In the genomic region with DNA sequence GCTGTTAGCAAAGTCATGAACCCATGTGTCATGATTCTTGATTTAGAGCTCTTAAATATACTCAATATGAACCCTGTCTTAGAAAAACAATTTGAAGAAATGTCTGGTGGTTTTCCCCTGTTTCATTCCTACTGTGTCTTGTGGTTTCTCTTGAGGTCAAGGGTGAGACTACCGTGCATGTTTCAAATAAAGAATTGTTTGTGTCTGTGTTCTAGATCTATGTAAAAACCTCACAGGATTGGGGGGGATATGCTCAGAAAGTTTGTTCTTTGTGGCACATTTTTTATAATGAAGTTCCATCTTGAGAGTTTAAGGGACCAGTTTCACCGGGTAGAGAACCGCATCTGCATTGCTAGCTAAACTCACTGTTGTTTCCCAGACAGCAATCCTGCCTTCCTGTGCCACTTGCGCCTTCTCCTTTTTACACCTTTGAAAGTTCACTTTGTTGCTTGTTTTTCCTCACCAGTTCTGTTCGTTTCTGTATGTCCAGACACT, we compare ENCODE assay signal across 1 cellular context.
TF ChIP-seq lines count a peak whose summit lies in the region.

No MANE protein-coding gene starts in this region.

TF ChIP-seq in GM12878, 131 proteins besides CTCF, POLR2A, EP300 and RAD21 (continued from another document):
- TF ChIP-seq, protein P1, sequence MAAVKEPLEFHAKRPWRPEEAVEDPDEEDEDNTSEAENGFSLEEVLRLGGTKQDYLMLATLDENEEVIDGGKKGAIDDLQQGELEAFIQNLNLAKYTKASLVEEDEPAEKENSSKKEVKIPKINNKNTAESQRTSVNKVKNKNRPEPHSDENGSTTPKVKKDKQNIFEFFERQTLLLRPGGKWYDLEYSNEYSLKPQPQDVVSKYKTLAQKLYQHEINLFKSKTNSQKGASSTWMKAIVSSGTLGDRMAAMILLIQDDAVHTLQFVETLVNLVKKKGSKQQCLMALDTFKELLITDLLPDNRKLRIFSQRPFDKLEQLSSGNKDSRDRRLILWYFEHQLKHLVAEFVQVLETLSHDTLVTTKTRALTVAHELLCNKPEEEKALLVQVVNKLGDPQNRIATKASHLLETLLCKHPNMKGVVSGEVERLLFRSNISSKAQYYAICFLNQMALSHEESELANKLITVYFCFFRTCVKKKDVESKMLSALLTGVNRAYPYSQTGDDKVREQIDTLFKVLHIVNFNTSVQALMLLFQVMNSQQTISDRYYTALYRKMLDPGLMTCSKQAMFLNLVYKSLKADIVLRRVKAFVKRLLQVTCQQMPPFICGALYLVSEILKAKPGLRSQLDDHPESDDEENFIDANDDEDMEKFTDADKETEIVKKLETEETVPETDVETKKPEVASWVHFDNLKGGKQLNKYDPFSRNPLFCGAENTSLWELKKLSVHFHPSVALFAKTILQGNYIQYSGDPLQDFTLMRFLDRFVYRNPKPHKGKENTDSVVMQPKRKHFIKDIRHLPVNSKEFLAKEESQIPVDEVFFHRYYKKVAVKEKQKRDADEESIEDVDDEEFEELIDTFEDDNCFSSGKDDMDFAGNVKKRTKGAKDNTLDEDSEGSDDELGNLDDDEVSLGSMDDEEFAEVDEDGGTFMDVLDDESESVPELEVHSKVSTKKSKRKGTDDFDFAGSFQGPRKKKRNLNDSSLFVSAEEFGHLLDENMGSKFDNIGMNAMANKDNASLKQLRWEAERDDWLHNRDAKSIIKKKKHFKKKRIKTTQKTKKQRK (IDR thresholded peaks at IDR 0.05; ENCODE audit: low read depth, low read length), result no peak
- TF ChIP-seq, protein P2, sequence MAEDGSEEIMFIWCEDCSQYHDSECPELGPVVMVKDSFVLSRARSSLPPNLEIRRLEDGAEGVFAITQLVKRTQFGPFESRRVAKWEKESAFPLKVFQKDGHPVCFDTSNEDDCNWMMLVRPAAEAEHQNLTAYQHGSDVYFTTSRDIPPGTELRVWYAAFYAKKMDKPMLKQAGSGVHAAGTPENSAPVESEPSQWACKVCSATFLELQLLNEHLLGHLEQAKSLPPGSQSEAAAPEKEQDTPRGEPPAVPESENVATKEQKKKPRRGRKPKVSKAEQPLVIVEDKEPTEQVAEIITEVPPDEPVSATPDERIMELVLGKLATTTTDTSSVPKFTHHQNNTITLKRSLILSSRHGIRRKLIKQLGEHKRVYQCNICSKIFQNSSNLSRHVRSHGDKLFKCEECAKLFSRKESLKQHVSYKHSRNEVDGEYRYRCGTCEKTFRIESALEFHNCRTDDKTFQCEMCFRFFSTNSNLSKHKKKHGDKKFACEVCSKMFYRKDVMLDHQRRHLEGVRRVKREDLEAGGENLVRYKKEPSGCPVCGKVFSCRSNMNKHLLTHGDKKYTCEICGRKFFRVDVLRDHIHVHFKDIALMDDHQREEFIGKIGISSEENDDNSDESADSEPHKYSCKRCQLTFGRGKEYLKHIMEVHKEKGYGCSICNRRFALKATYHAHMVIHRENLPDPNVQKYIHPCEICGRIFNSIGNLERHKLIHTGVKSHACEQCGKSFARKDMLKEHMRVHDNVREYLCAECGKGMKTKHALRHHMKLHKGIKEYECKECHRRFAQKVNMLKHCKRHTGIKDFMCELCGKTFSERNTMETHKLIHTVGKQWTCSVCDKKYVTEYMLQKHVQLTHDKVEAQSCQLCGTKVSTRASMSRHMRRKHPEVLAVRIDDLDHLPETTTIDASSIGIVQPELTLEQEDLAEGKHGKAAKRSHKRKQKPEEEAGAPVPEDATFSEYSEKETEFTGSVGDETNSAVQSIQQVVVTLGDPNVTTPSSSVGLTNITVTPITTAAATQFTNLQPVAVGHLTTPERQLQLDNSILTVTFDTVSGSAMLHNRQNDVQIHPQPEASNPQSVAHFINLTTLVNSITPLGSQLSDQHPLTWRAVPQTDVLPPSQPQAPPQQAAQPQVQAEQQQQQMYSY (CRISPR knock-in tag; IDR thresholded peaks at IDR 0.05), result no peak
- TF ChIP-seq IKZF2 (IDR thresholded peaks at IDR 0.05) (peak; percentile 89 to 92; a peak in 3 of 4 replicates), GABPA (IDR thresholded peaks at IDR 0.05; ENCODE audit: low read depth) (0 out of 2 replicates have a peak, but pooled peaks have one; percentile 40), USF1 (IDR thresholded peaks at IDR 0.05; ENCODE audit: borderline replicate concordance, extremely low read length, insufficient read depth, low read depth, low read length) (no peak), TARDBP (IDR thresholded peaks at IDR 0.05; ENCODE audit: borderline replicate concordance) (no peak)
- TF ChIP-seq, protein P3, sequence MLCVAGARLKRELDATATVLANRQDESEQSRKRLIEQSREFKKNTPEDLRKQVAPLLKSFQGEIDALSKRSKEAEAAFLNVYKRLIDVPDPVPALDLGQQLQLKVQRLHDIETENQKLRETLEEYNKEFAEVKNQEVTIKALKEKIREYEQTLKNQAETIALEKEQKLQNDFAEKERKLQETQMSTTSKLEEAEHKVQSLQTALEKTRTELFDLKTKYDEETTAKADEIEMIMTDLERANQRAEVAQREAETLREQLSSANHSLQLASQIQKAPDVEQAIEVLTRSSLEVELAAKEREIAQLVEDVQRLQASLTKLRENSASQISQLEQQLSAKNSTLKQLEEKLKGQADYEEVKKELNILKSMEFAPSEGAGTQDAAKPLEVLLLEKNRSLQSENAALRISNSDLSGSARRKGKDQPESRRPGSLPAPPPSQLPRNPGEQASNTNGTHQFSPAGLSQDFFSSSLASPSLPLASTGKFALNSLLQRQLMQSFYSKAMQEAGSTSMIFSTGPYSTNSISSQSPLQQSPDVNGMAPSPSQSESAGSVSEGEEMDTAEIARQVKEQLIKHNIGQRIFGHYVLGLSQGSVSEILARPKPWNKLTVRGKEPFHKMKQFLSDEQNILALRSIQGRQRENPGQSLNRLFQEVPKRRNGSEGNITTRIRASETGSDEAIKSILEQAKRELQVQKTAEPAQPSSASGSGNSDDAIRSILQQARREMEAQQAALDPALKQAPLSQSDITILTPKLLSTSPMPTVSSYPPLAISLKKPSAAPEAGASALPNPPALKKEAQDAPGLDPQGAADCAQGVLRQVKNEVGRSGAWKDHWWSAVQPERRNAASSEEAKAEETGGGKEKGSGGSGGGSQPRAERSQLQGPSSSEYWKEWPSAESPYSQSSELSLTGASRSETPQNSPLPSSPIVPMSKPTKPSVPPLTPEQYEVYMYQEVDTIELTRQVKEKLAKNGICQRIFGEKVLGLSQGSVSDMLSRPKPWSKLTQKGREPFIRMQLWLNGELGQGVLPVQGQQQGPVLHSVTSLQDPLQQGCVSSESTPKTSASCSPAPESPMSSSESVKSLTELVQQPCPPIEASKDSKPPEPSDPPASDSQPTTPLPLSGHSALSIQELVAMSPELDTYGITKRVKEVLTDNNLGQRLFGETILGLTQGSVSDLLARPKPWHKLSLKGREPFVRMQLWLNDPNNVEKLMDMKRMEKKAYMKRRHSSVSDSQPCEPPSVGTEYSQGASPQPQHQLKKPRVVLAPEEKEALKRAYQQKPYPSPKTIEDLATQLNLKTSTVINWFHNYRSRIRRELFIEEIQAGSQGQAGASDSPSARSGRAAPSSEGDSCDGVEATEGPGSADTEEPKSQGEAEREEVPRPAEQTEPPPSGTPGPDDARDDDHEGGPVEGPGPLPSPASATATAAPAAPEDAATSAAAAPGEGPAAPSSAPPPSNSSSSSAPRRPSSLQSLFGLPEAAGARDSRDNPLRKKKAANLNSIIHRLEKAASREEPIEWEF (IDR thresholded peaks at IDR 0.05; ENCODE audit: insufficient replicate concordance, low read depth, low read length), result no peak
